1 cellular context compared by ENCODE assay signal in the genomic region with DNA sequence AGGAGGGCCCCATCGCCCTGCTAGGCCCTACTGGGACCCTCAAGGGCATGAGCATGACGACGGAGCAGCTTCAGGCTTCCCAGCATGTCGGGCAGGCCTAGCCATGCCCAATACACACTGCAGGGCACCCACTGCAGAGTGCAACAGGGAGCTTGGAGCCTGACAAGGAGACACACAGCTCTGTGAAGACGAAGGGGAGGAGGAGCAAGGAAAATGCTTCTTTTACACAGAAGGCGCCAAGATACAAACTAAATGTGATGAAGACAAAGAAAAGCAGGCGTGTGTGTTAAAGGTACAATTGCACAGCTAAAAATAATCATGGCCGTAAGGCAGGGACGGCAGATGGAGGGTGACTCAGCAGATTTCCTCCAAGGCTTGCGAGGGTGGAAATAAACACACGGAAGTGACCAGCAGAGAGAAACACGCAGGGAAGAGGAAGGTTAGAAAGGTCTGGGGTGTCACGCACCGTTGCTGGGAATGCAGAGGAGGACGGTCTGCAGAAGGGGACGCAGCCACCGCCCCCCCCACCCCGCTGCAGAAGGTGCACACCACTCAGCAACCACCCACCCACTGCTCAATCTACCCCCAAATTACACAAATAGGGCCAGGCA.
TF ChIP-seq lines count a peak whose summit lies in the region.

No MANE protein-coding gene starts in this region.

TF ChIP-seq in K562, 482 proteins besides CTCF, POLR2A, EP300 and RAD21 (continued from another document and continues in another):
- TF ChIP-seq, protein P1, sequence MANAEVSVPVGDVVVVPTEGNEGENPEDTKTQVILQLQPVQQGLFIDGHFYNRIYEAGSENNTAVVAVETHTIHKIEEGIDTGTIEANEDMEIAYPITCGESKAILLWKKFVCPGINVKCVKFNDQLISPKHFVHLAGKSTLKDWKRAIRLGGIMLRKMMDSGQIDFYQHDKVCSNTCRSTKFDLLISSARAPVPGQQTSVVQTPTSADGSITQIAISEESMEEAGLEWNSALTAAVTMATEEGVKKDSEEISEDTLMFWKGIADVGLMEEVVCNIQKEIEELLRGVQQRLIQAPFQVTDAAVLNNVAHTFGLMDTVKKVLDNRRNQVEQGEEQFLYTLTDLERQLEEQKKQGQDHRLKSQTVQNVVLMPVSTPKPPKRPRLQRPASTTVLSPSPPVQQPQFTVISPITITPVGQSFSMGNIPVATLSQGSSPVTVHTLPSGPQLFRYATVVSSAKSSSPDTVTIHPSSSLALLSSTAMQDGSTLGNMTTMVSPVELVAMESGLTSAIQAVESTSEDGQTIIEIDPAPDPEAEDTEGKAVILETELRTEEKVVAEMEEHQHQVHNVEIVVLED (CRISPR knock-in tag; IDR thresholded peaks at IDR 0.05) = no peak
- TF ChIP-seq SAP30 (IDR thresholded peaks at IDR 0.05; ENCODE audit: borderline replicate concordance, insufficient read depth, low read depth, low read length, poor library complexity, severe bottlenecking) (peak; percentile 16), NFE2 (IDR thresholded peaks at IDR 0.05; ENCODE audit: low read depth) (peak; percentile 100), PHB2 (IDR thresholded peaks at IDR 0.05; ENCODE audit: low read depth) (no peak), ZNF766 (CRISPR knock-in tag; conservative IDR thresholded peaks at IDR 0.05) (peak; percentile 86), RFX5 (IDR thresholded peaks at IDR 0.05; ENCODE audit: low read depth, low read length) (no peak), SIX5 (IDR thresholded peaks at IDR 0.05; ENCODE audit: borderline replicate concordance in 1 of 2, insufficient read depth in 1 of 2, low read depth in 1 of 2, low read length in 2 of 2) (no peak), HMGN3 (IDR thresholded peaks at IDR 0.05; ENCODE audit: borderline replicate concordance, extremely low read depth, insufficient read length, low read depth, low read length) (no peak), ZNF780A (CRISPR knock-in tag; IDR thresholded peaks at IDR 0.05) (no peak), ZNF79 (CRISPR knock-in tag; IDR thresholded peaks at IDR 0.05; ENCODE audit: low read depth) (no peak), FOXP1 (CRISPR knock-in tag; IDR thresholded peaks at IDR 0.05) (peak; percentile 27; the same call in 1 of the 2 replicates), MBD2 (IDR thresholded peaks at IDR 0.05; ENCODE audit: borderline replicate concordance, low read depth) (no peak), ZFP36 (IDR thresholded peaks at IDR 0.05; ENCODE audit: low read depth, low read length, partially characterized antibody) (no peak), SIN3A (IDR thresholded peaks at IDR 0.05; ENCODE audit: borderline replicate concordance in 2 of 2, control insufficient read depth in 1 of 2, low read depth in 2 of 2, low read length in 2 of 2) (peak in 1 of 2 experiments; percentile 74; a peak in 1 of 4 replicates), DPF2 (IDR thresholded peaks at IDR 0.05) (peak; percentile 87), YY1 (IDR thresholded peaks at IDR 0.05; ENCODE audit: borderline replicate concordance in 1 of 3, control insufficient read depth in 1 of 3, extremely low read depth in 1 of 3, insufficient read depth in 3 of 3, insufficient read length in 1 of 3, insufficient replicate concordance in 2 of 3, low read depth in 1 of 3, low read length in 2 of 3) (peak; percentile 29 to 72 (median 31)), CXXC5 (CRISPR knock-in tag; IDR thresholded peaks at IDR 0.05) (peak; percentile 32; the same call in 1 of the 2 replicates), CBFA2T3 (IDR thresholded peaks at IDR 0.05) (peak; percentile 51; the same call in 1 of the 2 replicates), BCOR (IDR thresholded peaks at IDR 0.05) (peak; percentile 26; the same call in 1 of the 2 replicates), KLF10 (CRISPR knock-in tag; IDR thresholded peaks at IDR 0.05) (no peak), ELF4 (CRISPR knock-in tag; IDR thresholded peaks at IDR 0.05) (peak; percentile 53; the same call in 1 of the 2 replicates), FIP1L1 (IDR thresholded peaks at IDR 0.05; ENCODE audit: low read depth, low read length, poor library complexity, severe bottlenecking) (no peak), SPI1 (IDR thresholded peaks at IDR 0.05; ENCODE audit: borderline replicate concordance, low read depth, low read length) (peak; percentile 35; the same call in 1 of the 2 replicates), ARID2 (IDR thresholded peaks at IDR 0.05) (peak; percentile 56; the same call in 1 of the 2 replicates), EP400 (IDR thresholded peaks at IDR 0.05) (peak; percentile 77), ZNF263 (CRISPR knock-in tag; IDR thresholded peaks at IDR 0.05; ENCODE audit: borderline replicate concordance) (no peak), NRF1 (conservative IDR thresholded peaks at IDR 0.05 in 1 of 2, IDR thresholded peaks at IDR 0.05 in 1 of 2) (0 out of 4 replicates have a peak, but pooled peaks of 1 of the 2 experiments have one; percentile 17), NR4A1 (CRISPR knock-in tag; IDR thresholded peaks at IDR 0.05) (no peak), NR4A1 (tag; IDR thresholded peaks at IDR 0.05) (peak; percentile 3; the same call in 1 of the 2 replicates), MXI1 (IDR thresholded peaks at IDR 0.05; ENCODE audit: low read depth, low read length) (0 out of 2 replicates have a peak, but pooled peaks have one; percentile 42), NFIC (IDR thresholded peaks at IDR 0.05) (peak; percentile 54), ATF1 (CRISPR knock-in tag; IDR thresholded peaks at IDR 0.05) (no peak), ATF1 (tag; IDR thresholded peaks at IDR 0.05) (peak; percentile 26; the same call in 1 of the 2 replicates), GABPA (tag; conservative IDR thresholded peaks at IDR 0.05; ENCODE audit: low read depth) (0 out of 2 replicates have a peak, but pooled peaks have one; percentile 25), TEAD2 (tag; IDR thresholded peaks at IDR 0.05) (no peak), CTBP1 (IDR thresholded peaks at IDR 0.05; ENCODE audit: borderline replicate concordance) (peak; percentile 24; the same call in 1 of the 2 replicates), BRD9 (IDR thresholded peaks at IDR 0.05; ENCODE audit: low read depth, partially characterized antibody) (peak; percentile 24), ZNF24 (IDR thresholded peaks at IDR 0.05) (no peak), JUND (IDR thresholded peaks at IDR 0.05; ENCODE audit: borderline replicate concordance, low read depth, low read length) (peak; percentile 80), JUND (tag; IDR thresholded peaks at IDR 0.05; ENCODE audit: borderline replicate concordance, low read depth, low read length) (peak; percentile 71; the same call in 2 of the 3 replicates), KDM1A (IDR thresholded peaks at IDR 0.05) (peak in 1 of 2 experiments; percentile 51; a peak in 1 of 4 replicates), MTA2 (IDR thresholded peaks at IDR 0.05; ENCODE audit: low read depth) (no peak), XRCC3 (IDR thresholded peaks at IDR 0.05) (no peak)
- TF ChIP-seq, protein P2, sequence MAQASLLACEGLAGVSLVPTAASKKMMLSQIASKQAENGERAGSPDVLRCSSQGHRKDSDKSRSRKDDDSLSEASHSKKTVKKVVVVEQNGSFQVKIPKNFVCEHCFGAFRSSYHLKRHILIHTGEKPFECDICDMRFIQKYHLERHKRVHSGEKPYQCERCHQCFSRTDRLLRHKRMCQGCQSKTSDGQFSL (CRISPR knock-in tag; IDR thresholded peaks at IDR 0.05) = peak; percentile 85
- TF ChIP-seq, protein P2 (tag; IDR thresholded peaks at IDR 0.05) = no peak
- TF ChIP-seq, protein P3, sequence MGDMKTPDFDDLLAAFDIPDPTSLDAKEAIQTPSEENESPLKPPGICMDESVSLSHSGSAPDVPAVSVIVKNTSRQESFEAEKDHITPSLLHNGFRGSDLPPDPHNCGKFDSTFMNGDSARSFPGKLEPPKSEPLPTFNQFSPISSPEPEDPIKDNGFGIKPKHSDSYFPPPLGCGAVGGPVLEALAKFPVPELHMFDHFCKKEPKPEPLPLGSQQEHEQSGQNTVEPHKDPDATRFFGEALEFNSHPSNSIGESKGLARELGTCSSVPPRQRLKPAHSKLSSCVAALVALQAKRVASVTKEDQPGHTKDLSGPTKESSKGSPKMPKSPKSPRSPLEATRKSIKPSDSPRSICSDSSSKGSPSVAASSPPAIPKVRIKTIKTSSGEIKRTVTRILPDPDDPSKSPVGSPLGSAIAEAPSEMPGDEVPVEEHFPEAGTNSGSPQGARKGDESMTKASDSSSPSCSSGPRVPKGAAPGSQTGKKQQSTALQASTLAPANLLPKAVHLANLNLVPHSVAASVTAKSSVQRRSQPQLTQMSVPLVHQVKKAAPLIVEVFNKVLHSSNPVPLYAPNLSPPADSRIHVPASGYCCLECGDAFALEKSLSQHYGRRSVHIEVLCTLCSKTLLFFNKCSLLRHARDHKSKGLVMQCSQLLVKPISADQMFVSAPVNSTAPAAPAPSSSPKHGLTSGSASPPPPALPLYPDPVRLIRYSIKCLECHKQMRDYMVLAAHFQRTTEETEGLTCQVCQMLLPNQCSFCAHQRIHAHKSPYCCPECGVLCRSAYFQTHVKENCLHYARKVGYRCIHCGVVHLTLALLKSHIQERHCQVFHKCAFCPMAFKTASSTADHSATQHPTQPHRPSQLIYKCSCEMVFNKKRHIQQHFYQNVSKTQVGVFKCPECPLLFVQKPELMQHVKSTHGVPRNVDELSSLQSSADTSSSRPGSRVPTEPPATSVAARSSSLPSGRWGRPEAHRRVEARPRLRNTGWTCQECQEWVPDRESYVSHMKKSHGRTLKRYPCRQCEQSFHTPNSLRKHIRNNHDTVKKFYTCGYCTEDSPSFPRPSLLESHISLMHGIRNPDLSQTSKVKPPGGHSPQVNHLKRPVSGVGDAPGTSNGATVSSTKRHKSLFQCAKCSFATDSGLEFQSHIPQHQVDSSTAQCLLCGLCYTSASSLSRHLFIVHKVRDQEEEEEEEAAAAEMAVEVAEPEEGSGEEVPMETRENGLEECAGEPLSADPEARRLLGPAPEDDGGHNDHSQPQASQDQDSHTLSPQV (IDR thresholded peaks at IDR 0.05) = peak; percentile 84
- TF ChIP-seq, protein P4, sequence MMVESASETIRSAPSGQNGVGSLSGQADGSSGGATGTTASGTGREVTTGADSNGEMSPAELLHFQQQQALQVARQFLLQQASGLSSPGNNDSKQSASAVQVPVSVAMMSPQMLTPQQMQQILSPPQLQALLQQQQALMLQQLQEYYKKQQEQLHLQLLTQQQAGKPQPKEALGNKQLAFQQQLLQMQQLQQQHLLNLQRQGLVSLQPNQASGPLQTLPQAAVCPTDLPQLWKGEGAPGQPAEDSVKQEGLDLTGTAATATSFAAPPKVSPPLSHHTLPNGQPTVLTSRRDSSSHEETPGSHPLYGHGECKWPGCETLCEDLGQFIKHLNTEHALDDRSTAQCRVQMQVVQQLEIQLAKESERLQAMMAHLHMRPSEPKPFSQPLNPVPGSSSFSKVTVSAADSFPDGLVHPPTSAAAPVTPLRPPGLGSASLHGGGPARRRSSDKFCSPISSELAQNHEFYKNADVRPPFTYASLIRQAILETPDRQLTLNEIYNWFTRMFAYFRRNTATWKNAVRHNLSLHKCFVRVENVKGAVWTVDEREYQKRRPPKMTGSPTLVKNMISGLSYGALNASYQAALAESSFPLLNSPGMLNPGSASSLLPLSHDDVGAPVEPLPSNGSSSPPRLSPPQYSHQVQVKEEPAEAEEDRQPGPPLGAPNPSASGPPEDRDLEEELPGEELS (CRISPR knock-in tag; IDR thresholded peaks at IDR 0.05; ENCODE audit: borderline replicate concordance) = no peak
- TF ChIP-seq, protein P5, sequence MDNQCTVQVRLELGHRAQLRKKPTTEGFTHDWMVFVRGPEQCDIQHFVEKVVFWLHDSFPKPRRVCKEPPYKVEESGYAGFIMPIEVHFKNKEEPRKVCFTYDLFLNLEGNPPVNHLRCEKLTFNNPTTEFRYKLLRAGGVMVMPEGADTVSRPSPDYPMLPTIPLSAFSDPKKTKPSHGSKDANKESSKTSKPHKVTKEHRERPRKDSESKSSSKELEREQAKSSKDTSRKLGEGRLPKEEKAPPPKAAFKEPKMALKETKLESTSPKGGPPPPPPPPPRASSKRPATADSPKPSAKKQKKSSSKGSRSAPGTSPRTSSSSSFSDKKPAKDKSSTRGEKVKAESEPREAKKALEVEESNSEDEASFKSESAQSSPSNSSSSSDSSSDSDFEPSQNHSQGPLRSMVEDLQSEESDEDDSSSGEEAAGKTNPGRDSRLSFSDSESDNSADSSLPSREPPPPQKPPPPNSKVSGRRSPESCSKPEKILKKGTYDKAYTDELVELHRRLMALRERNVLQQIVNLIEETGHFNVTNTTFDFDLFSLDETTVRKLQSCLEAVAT (IDR thresholded peaks at IDR 0.05) = 0 out of 4 replicates have a peak, but pooled peaks of 1 of the 2 experiments have one; percentile 35
- TF ChIP-seq, protein P6, sequence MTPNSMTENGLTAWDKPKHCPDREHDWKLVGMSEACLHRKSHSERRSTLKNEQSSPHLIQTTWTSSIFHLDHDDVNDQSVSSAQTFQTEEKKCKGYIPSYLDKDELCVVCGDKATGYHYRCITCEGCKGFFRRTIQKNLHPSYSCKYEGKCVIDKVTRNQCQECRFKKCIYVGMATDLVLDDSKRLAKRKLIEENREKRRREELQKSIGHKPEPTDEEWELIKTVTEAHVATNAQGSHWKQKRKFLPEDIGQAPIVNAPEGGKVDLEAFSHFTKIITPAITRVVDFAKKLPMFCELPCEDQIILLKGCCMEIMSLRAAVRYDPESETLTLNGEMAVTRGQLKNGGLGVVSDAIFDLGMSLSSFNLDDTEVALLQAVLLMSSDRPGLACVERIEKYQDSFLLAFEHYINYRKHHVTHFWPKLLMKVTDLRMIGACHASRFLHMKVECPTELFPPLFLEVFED (CRISPR knock-in tag; conservative IDR thresholded peaks at IDR 0.05) = 0 out of 2 replicates have a peak, but pooled peaks have one; percentile 59
